16 cellular contexts compared by ENCODE assay signal in the genomic region with DNA sequence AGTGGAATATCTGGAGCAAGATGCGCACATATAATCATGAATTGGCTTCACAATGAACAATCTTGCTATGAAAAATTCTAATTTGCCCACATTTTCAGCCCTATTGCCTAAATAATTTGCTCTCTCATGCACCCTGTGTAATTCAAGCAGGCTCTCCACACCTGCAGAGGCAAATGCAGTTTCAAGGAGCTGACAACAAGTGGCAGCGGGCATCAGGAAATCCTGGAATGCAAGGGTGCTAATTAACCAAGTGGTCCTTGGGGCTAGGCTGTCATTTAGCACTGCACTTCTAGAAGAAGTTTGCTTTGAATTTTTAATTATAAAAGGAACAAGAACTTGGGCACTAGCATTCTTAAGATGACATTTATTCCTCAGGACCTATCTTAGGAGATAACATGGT. TPM values are rescaled to one million over a fixed set of nuclear protein-coding genes. Genes with fewer than 3 reads are reported as not detected.
A peak's percentile ranks its signal among the peaks of the same experiment; 100 is the strongest.
DNase-seq lines count a peak whose midpoint lies in the region; ATAC-seq and TF ChIP-seq lines count a peak whose summit lies in the region.
"Had no signal": no experiment of that assay in that cellular context is flagged by ENCODE, and none has a peak within 500 bp of the region (broad histone marks: within the 10 kb centered on the region; RNA-seq: fewer than 3 reads in every experiment).

No MANE protein-coding gene starts in this region.

- no peak for TF ChIP-seq POLR2A in esophagus muscularis mucosa (IDR thresholded peaks at IDR 0.05; ENCODE audit: low read depth)

- 95% methylated on average over 2 of the region's 2 CpGs for WGBS in esophagus muscularis mucosa

- H3K27me3 Mint-ChIP-seq in stimulated activated naive CD8-positive, alpha-beta T cell treated with anti-CD3 and anti-CD28 coated beads, Interleukin-15, Interleukin-2, amounts not matched to agents 100 ng/mL and 50 ng/mL, for 24 hours = no peaks in the 10 kb centered on the region

- peaks cover 10% of the 10 kb centered on the region for H3K36me3 Mint-ChIP-seq in stimulated activated naive CD8-positive, alpha-beta T cell treated with anti-CD3 and anti-CD28 coated beads, Interleukin-15, Interleukin-2, amounts not matched to agents 100 ng/mL and 50 ng/mL, for 24 hours (ENCODE audit: low read depth)

- intact Hi-C loops in esophagus muscularis mucosa (cut with DNase I) = no loop called here

- TF ChIP-seq CTCF in esophagus muscularis mucosa (IDR thresholded peaks at IDR 0.05) = no peak

- H3K27ac ChIP-seq in esophagus muscularis mucosa (replicated peaks in 1 of 4) = no peak overlapping the region
- H3K27ac ChIP-seq: PC-9, SJCRH30 had no signal

- no peaks in the 10 kb centered on the region for H3K9me3 Mint-ChIP-seq in stimulated activated naive CD8-positive, alpha-beta T cell treated with anti-CD3 and anti-CD28 coated beads, Interleukin-15, Interleukin-2, amounts not matched to agents 100 ng/mL and 50 ng/mL, for 24 hours
- H3K9me3 Mint-ChIP-seq: CD8-positive, alpha-beta T cell had no signal

- no peak for TF ChIP-seq EP300 in esophagus muscularis mucosa (IDR thresholded peaks at IDR 0.05)

- no peak overlapping the region for H3K4me3 Mint-ChIP-seq in stimulated activated naive CD8-positive, alpha-beta T cell treated with anti-CD3 and anti-CD28 coated beads, Interleukin-15, Interleukin-2, amounts not matched to agents 100 ng/mL and 50 ng/mL, for 24 hours
- H3K4me3 Mint-ChIP-seq: CD8-positive, alpha-beta T cell had no signal

- H3K4me1 ChIP-seq in esophagus muscularis mucosa = peaks cover 6 to 26% (median 24%) of the 10 kb centered on the region in 4 donors
- H3K4me1 ChIP-seq: SJCRH30 had no signal

- ATAC-seq in stimulated activated naive CD8-positive, alpha-beta T cell treated with anti-CD3 and anti-CD28 coated beads, Interleukin-15, Interleukin-2, amounts not matched to agents 100 U/mL and 50 U/mL, for 24 hours = no peak
- ATAC-seq in GM18867 (IDR thresholded peaks at IDR 0.05; ENCODE audit: unreplicated experiment) (no peak), GM21825 (IDR thresholded peaks at IDR 0.05; ENCODE audit: unreplicated experiment) (no peak)

- H3K4me3 ChIP-seq in esophagus muscularis mucosa = no peak overlapping the region
- H3K4me3 ChIP-seq: PC-9, SJCRH30 had no signal

- no peaks in the 10 kb centered on the region for H3K9me3 ChIP-seq in esophagus muscularis mucosa
- H3K9me3 ChIP-seq: SJCRH30 had no signal

- no peaks in the 10 kb centered on the region for H3K27me3 ChIP-seq in esophagus muscularis mucosa
- H3K27me3 ChIP-seq: SJCRH30 had no signal

- DNase-seq in stimulated activated naive CD8-positive, alpha-beta T cell treated with anti-CD3 and anti-CD28 coated beads, Interleukin-15, Interleukin-2, amounts not matched to agents 100 U/mL and 50 U/mL, for 24 hours = no peak
- DNase-seq in NCI-H69 (lab: John Stamatoyannopoulos, UW) (peak; percentile 68), esophagus muscularis mucosa (ENCODE audit: extremely low spot score) (peak; percentile 21), ureter (ENCODE audit: low spot score) (no peak)
- DNase-seq: CD8-positive, alpha-beta T cell; DMS 273 treated with DMSO at 0.1 percent for 48 hours; GDM1; NCI-H1092; NCI-H187; NCI-H2171; NCI-H446; PC-9; SJCRH30 had no signal

- peaks cover 85% of the 10 kb centered on the region for H3K4me1 Mint-ChIP-seq in stimulated activated naive CD8-positive, alpha-beta T cell treated with anti-CD3 and anti-CD28 coated beads, Interleukin-15, Interleukin-2, amounts not matched to agents 100 ng/mL and 50 ng/mL, for 24 hours (ENCODE audit: low read depth)

- H3K36me3 ChIP-seq in esophagus muscularis mucosa = peaks cover 0 to 4% (median under 1%) of the 10 kb centered on the region in 4 donors

- H3K27ac Mint-ChIP-seq in stimulated activated naive CD8-positive, alpha-beta T cell treated with anti-CD3 and anti-CD28 coated beads, Interleukin-15, Interleukin-2, amounts not matched to agents 100 ng/mL and 50 ng/mL, for 24 hours = peak overlapping the region; percentile 41

RNA-seq across cellular contexts. Expression of a gene that starts 56.3 kb away (rescaled TPM):
- total RNA-seq in esophagus muscularis mucosa (10 to 100 TPM; 17.4 to 30.4 (median 21.3) TPM), ureter (65.5 TPM)

Comparison
In these comparisons a context has a peak if more than half of its experiments do, and no peak if none do; other contexts are left out.
1. DNase-seq: peak in NCI-H69 (single experiment) and esophagus muscularis mucosa (single experiment); none in stimulated activated naive CD8-positive, alpha-beta T cell treated with anti-CD3 and anti-CD28 coated beads, Interleukin-15, Interleukin-2, amounts not matched to agents 100 U/mL and 50 U/mL, for 24 hours (single experiment) and ureter (single experiment).